Comparison of ENCODE assay signal across 8 cellular contexts in the genomic region with DNA sequence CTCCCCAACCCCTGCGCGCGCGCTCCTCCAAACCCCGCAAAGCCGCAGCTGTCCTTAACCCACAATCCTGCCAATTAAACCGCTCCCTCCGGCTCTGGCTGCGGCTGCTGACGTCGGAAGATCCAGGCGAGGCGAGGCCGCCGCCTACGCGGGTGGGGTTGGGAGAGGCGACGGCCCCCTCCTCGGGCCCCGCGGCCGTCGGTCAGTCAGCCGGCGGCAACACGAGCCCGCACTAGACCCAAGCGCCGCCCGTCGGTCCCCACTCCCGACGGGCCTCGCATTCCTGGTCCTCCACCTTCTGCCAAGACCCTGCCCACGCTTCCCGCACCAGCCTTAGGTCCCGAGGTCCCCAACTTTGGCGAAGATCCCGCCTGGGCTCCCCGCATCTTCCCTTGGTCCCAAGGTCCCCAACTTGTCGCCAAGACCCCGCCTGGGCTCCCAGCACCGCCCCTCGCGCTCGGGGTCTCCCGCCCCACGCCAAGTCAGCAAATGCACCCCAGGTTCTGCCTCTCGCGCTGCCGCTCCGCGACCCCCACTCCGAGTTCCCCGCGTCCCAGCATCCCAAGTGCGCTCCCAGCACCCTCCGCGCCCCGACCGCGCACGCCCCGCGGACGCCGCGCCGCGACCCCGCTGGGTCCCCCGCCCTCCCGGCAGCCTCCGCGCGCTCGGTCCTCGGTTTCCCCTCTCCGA.
DNase-seq lines count a peak whose midpoint lies in the region; ATAC-seq, FAIRE-seq and TF ChIP-seq lines count a peak whose summit lies in the region.
"Had no signal": no experiment of that assay in that cellular context is flagged by ENCODE, and none has a peak within 500 bp of the region (broad histone marks: within the 10 kb centered on the region; RNA-seq: fewer than 3 reads in every experiment).

No MANE protein-coding gene starts in this region.

- in situ Hi-C loops in astrocyte of the cerebellum (cut with HindIII; ENCODE audit: low sequenced_read_pairs): no loop called here

- H3K4me1 ChIP-seq in keratinocyte (ENCODE audit: control insufficient read depth, extremely low read depth, insufficient read depth, low read length): peaks cover 15% of the 10 kb centered on the region
- peaks cover 0 to 17% (median 7%) of the 10 kb centered on the region in 6 donors for H3K4me1 ChIP-seq in spleen

- WGBS in spleen, 5 donors: 3 to 14% (median 7%) methylated on average over 64 to 80 of the region's 80 CpGs
- WGBS in lower leg skin, 2 donors: 1 to 2% methylated on average over 59 to 78 of the region's 80 CpGs

- H3K27me3 ChIP-seq in keratinocyte (ENCODE audit: control insufficient read depth, extremely low read depth, insufficient read depth, low read length) (peaks cover 40% of the 10 kb centered on the region), spleen (replicated peaks in 1 of 7) (peaks cover 3 to 100% (median 52%) of the 10 kb centered on the region in 7 donors)

- intact Hi-C loops in spleen (cut with DNase I; ENCODE audit: low total_unique reads) (no loop called here), lower leg skin (cut with DNase I; ENCODE audit: low total_unique reads) (no loop called here)

- peak; percentile 35 for DNase-seq in NCI-H1105 treated with DMSO at 0.1 percent for 48 hours (lab: John Stamatoyannopoulos, UW)
- DNase-seq in astrocyte of the cerebellum (ENCODE audit: low read depth): no peak
- no peak for DNase-seq in keratinocyte (ENCODE audit: low read depth, low spot score)
- peak; percentile 57 for DNase-seq in spleen
- DNase-seq in lower leg skin (ENCODE audit: low spot score in 2 of 2): no peak

- no peak for FAIRE-seq in keratinocyte (lab: Jason Lieb, UNC)

- TF ChIP-seq POLR2A in spleen (IDR thresholded peaks at IDR 0.05) (no peak), lower leg skin (IDR thresholded peaks at IDR 0.05) (no peak)

- H3K36me3 ChIP-seq in keratinocyte (ENCODE audit: control insufficient read depth in 2 of 2, extremely low read depth in 1 of 2, insufficient read depth in 2 of 2, low read length in 2 of 2) (no peaks in the 10 kb centered on the region), spleen (no peaks in the 10 kb centered on the region)

- no peaks in the 10 kb centered on the region for H3K79me2 ChIP-seq in keratinocyte (ENCODE audit: control insufficient read depth, insufficient read depth, low read length)

- no peaks in the 10 kb centered on the region for H3K9me3 ChIP-seq in keratinocyte (ENCODE audit: control insufficient read depth, low read depth, low read length)
- H3K9me3 ChIP-seq in spleen: no peaks in the 10 kb centered on the region

- TF ChIP-seq CTCF in astrocyte of the cerebellum (IDR thresholded peaks at IDR 0.05; ENCODE audit: low read depth, low read length, missing control alignments) (no peak), keratinocyte (optimal IDR thresholded peaks at IDR 0.05 in 1 of 3, IDR thresholded peaks at IDR 0.05 in 1 of 3, conservative IDR thresholded peaks at IDR 0.05 in 1 of 3; ENCODE audit: extremely low read depth in 1 of 3, insufficient read depth in 2 of 3, low read length in 3 of 3) (no peak), spleen (IDR thresholded peaks at IDR 0.05 in 8 of 11, conservative IDR thresholded peaks at IDR 0.05 in 3 of 11) (no peak), lower leg skin (IDR thresholded peaks at IDR 0.05) (no peak)

- H3K9me1 ChIP-seq in keratinocyte (ENCODE audit: control insufficient read depth, extremely low read depth, insufficient read depth, low read length): no peaks in the 10 kb centered on the region

- no peak overlapping the region for H2AFZ ChIP-seq in keratinocyte (ENCODE audit: control insufficient read depth, low read length)

- H3K4me3 ChIP-seq in astrocyte of the cerebellum (ENCODE audit: low read depth, low read length) (peak overlapping the region; percentile 18), keratinocyte (ENCODE audit: control insufficient read depth in 2 of 3, extremely low read depth in 1 of 3, insufficient read depth in 2 of 3, low read depth in 1 of 3, low read length in 3 of 3) (peak overlapping the region in 2 of 3 experiments; percentile 44 to 47), spleen (peak overlapping the region in 1 of 8 donors; percentile 41), lower leg skin (ENCODE audit: low read depth, poor library complexity, severe bottlenecking) (no peak overlapping the region)

- no peak for ATAC-seq in GM21360 (IDR thresholded peaks at IDR 0.05; ENCODE audit: unreplicated experiment)
- ATAC-seq in GM21529 (IDR thresholded peaks at IDR 0.05; ENCODE audit: unreplicated experiment): no peak

- H3K9ac ChIP-seq in keratinocyte (ENCODE audit: control insufficient read depth, extremely low read depth, insufficient read depth, low read length): no peak overlapping the region

- H3K27ac ChIP-seq in keratinocyte (ENCODE audit: control insufficient read depth, insufficient read depth, low read length) (no peak overlapping the region), spleen (no peak overlapping the region)
- H3K27ac ChIP-seq: epithelial cell of prostate had no signal

- H3K4me2 ChIP-seq in keratinocyte (ENCODE audit: control insufficient read depth, extremely low read depth, insufficient read depth, low read depth, low read length): peak overlapping the region; percentile 72

- no peaks in the 10 kb centered on the region for H4K20me1 ChIP-seq in keratinocyte (ENCODE audit: control insufficient read depth, extremely low read depth, insufficient read depth, low read length)

- dilution Hi-C loops in keratinocyte (cut with MboI; ENCODE audit: extremely low pct_ligation_motif_present, low sequenced_read_pairs): no loop called here

Comparison
In these comparisons a context has a peak if more than half of its experiments do, and no peak if none do; other contexts are left out.
1. DNase-seq: peak in NCI-H1105 treated with DMSO at 0.1 percent for 48 hours (single experiment) and spleen (single experiment); none in astrocyte of the cerebellum (single experiment), keratinocyte (single experiment) and lower leg skin (0 of 2).